ENCODE assay signal across 15 cellular contexts in the genomic region with DNA sequence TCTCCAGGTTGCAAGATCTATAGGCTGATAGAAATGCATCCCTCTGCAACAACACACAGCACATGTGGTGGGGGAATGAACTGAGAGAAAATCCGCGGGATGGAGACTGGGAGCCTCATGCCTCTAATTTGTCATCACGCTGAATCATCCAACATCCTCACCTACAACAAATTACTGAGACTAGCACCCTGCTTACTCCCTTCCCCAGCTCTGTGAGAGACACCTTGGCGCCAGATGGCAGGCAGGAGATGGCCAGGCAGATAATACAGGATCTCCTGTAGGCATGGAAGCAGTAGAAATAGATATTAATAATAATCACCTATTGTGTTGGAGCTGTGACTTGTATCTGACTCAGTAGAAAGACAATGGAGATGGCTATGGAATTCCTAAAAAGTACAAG.
DNase-seq lines count a peak whose midpoint lies in the region; ATAC-seq and TF ChIP-seq lines count a peak whose summit lies in the region.
"Had no signal": no experiment of that assay in that cellular context is flagged by ENCODE, and none has a peak within 500 bp of the region (broad histone marks: within the 10 kb centered on the region; RNA-seq: fewer than 3 reads in every experiment).

No MANE protein-coding gene starts in this region.

- H3K9me3 ChIP-seq in RWPE2 (ENCODE audit: severe bottlenecking) (no peaks in the 10 kb centered on the region), smooth muscle cell (replicated peaks; ENCODE audit: low read depth) (no peaks in the 10 kb centered on the region), body of pancreas (no peaks in the 10 kb centered on the region), right cardiac atrium (ENCODE audit: control insufficient read depth, low read length) (no peaks in the 10 kb centered on the region)

- H3K79me2 ChIP-seq in smooth muscle cell (ENCODE audit: low read depth) = peaks cover under 1% of the 10 kb centered on the region

- intact Hi-C loops in body of pancreas (cut with DNase I) = no loop called here
- intact Hi-C loops in right cardiac atrium (cut with DNase I) = no loop called here

- H3K4me1 ChIP-seq in RWPE2 (ENCODE audit: insufficient read depth, poor library complexity, severe bottlenecking) (peaks cover 6% of the 10 kb centered on the region), smooth muscle cell (ENCODE audit: low read depth) (peaks cover 23% of the 10 kb centered on the region), body of pancreas (no peaks in the 10 kb centered on the region), right cardiac atrium (ENCODE audit: control insufficient read depth, insufficient read depth, low read length) (no peaks in the 10 kb centered on the region)
- H3K4me1 ChIP-seq: BLaER1 treated with 17β-estradiol and CSF1 and Interleukin-3, amounts not matched to agents 10 nM and 100 nM had no signal

- H3K36me3 ChIP-seq in RWPE2 (ENCODE audit: low read depth) (no peaks in the 10 kb centered on the region), smooth muscle cell (ENCODE audit: low read depth) (no peaks in the 10 kb centered on the region), body of pancreas (replicated peaks in 1 of 2; ENCODE audit: insufficient read depth in 1 of 2, low read depth in 2 of 2) (no peaks in the 10 kb centered on the region)
- H3K36me3 ChIP-seq: BLaER1 treated with 17β-estradiol and CSF1 and Interleukin-3, amounts not matched to agents 10 nM and 100 nM had no signal

- peak; percentile 91 for ATAC-seq in RWPE2 (ENCODE audit: low read depth)
- ATAC-seq in body of pancreas = no peak
- no peak for ATAC-seq in right cardiac atrium
- ATAC-seq: K562 had no signal

- H4K20me1 ChIP-seq in smooth muscle cell (ENCODE audit: low read depth) = no peaks in the 10 kb centered on the region
- H4K20me1 ChIP-seq: BLaER1 treated with 17β-estradiol and CSF1 and Interleukin-3, amounts not matched to agents 10 nM and 100 nM had no signal

- no peak overlapping the region for H3K9ac ChIP-seq in smooth muscle cell (ENCODE audit: low read depth)
- H3K9ac ChIP-seq: BLaER1 treated with 17β-estradiol and CSF1 and Interleukin-3, amounts not matched to agents 10 nM and 100 nM had no signal

- peak overlapping the region; percentile 6 for H3K4me2 ChIP-seq in smooth muscle cell
- H3K4me2 ChIP-seq: BLaER1 treated with 17β-estradiol and CSF1 and Interleukin-3, amounts not matched to agents 10 nM and 100 nM had no signal

- H3K27me3 ChIP-seq in RWPE2 (ENCODE audit: insufficient read depth, poor library complexity, severe bottlenecking) (no peaks in the 10 kb centered on the region), smooth muscle cell (ENCODE audit: low read depth) (no peaks in the 10 kb centered on the region), body of pancreas (no peaks in the 10 kb centered on the region), right cardiac atrium (ENCODE audit: control insufficient read depth, insufficient read depth) (no peaks in the 10 kb centered on the region)
- H3K27me3 ChIP-seq: BLaER1 treated with 17β-estradiol and CSF1 and Interleukin-3, amounts not matched to agents 10 nM and 100 nM had no signal

- H3K4me3 ChIP-seq in RWPE2 (ENCODE audit: severe bottlenecking) (no peak overlapping the region), epithelial cell of esophagus (ENCODE audit: low read length) (no peak overlapping the region), smooth muscle cell (no peak overlapping the region), body of pancreas (no peak overlapping the region), right cardiac atrium (ENCODE audit: low read length) (no peak overlapping the region)
- H3K4me3 ChIP-seq: BLaER1 treated with 17β-estradiol and CSF1 and Interleukin-3, amounts not matched to agents 10 nM and 100 nM; K562 had no signal

- peaks cover 15% of the 10 kb centered on the region for H3F3A ChIP-seq in smooth muscle cell (ENCODE audit: low read depth)

- TF ChIP-seq CTCF in RWPE2 (IDR thresholded peaks at IDR 0.05; ENCODE audit: poor library complexity, severe bottlenecking) = peak; percentile 7
- no peak for TF ChIP-seq CTCF in epithelial cell of esophagus (IDR thresholded peaks at IDR 0.05; ENCODE audit: insufficient read depth, low read depth, low read length, missing control alignments)
- TF ChIP-seq CTCF in smooth muscle cell (IDR thresholded peaks at IDR 0.05; ENCODE audit: borderline replicate concordance, insufficient read depth, poor library complexity, severe bottlenecking) = no peak
- no peak for TF ChIP-seq CTCF in body of pancreas (IDR thresholded peaks at IDR 0.05)

- 29% methylated on average over 4 of the region's 4 CpGs for WGBS in smooth muscle cell (ENCODE audit: low lambda C conversion rate)
- 85 to 92% methylated on average over 4 of the region's 4 CpGs for WGBS in body of pancreas, 2 donors
- WGBS in right cardiac atrium = 79% methylated on average over 4 of the region's 4 CpGs

- no peak overlapping the region for H2AFZ ChIP-seq in smooth muscle cell (ENCODE audit: low read depth)

- no peak overlapping the region for H3K27ac ChIP-seq in RWPE2 (ENCODE audit: poor library complexity, severe bottlenecking)
- peak overlapping the region; percentile 38 for H3K27ac ChIP-seq in smooth muscle cell (ENCODE audit: low read depth)
- H3K27ac ChIP-seq in body of pancreas = no peak overlapping the region
- H3K27ac ChIP-seq in right cardiac atrium (ENCODE audit: low read length) = no peak overlapping the region
- H3K27ac ChIP-seq: 22Rv1; BLaER1 treated with 17β-estradiol and CSF1 and Interleukin-3, amounts not matched to agents 10 nM and 100 nM had no signal

- no peak for TF ChIP-seq POLR2A in body of pancreas (IDR thresholded peaks at IDR 0.05)

- DNase-seq in NCI-H2171 treated with DMSO at 0.1 percent for 48 hours (lab: John Stamatoyannopoulos, UW) (peak; percentile 18), NCI-H2171 (lab: John Stamatoyannopoulos, UW) (no peak), RWPE2 (ENCODE audit: low spot score) (no peak), epithelial cell of esophagus (ENCODE audit: low read depth) (peak; percentile 66), smooth muscle cell (lab: John Stamatoyannopoulos, UW; ENCODE audit: unreplicated experiment) (no peak), body of pancreas (no peak), right cardiac atrium (no peak), NCI-H524 (lab: John Stamatoyannopoulos, UW) (no peak)
- DNase-seq: DMS 273 treated with DMSO at 0.1 percent for 48 hours, NCI-H1092, NCI-H187, NCI-H510A had no signal

Comparison
In these comparisons a context has a peak if more than half of its experiments do, and no peak if none do; other contexts are left out.
1. DNase-seq: peak in NCI-H2171 treated with DMSO at 0.1 percent for 48 hours (single experiment) and epithelial cell of esophagus (single experiment); none in NCI-H2171 (single experiment), RWPE2 (single experiment), smooth muscle cell (single experiment), body of pancreas (0 of 4), right cardiac atrium (0 of 3) and NCI-H524 (0 of 2).